Comparison of ENCODE assay signal across 10 cellular contexts in genomic region chr4:123976285-123976684, GRCh38.
A peak's percentile ranks its signal among the peaks of the same experiment; 100 is the strongest.
DNase-seq lines count a peak whose midpoint lies in the region; ATAC-seq and TF ChIP-seq lines count a peak whose summit lies in the region.
"Had no signal": no experiment of that assay in that cellular context is flagged by ENCODE, and none has a peak within 500 bp of the region (broad histone marks: within the 10 kb centered on the region; RNA-seq: fewer than 3 reads in every experiment).

No MANE protein-coding gene starts in this region.

- no peaks in the 10 kb centered on the region for H3K79me2 ChIP-seq in neural cell (replicated peaks; ENCODE audit: insufficient read depth, low read length)

- no peak overlapping the region for H3K27ac Mint-ChIP-seq in natural killer cell treated with Interleukin-12 subunit alpha and Interleukin-12 subunit beta and Interleukin-15 and Interleukin-18, amount 100 ng/mL, for 72 hours
- H3K27ac Mint-ChIP-seq: HFFc6 had no signal

- H3K4me3 Mint-ChIP-seq in natural killer cell treated with Interleukin-12 subunit alpha and Interleukin-12 subunit beta and Interleukin-15 and Interleukin-18, amount 100 ng/mL, for 72 hours, result no peak overlapping the region
- H3K4me3 Mint-ChIP-seq: HFFc6 had no signal

- H3K4me3 ChIP-seq in neural cell (ENCODE audit: low read length), result peak overlapping the region; percentile 28

- peaks cover 6% of the 10 kb centered on the region for H3F3A ChIP-seq in neural cell (ENCODE audit: insufficient read depth, low read length, poor library complexity, severe bottlenecking)

- H4K20me1 ChIP-seq in neural cell (ENCODE audit: insufficient read depth), result no peaks in the 10 kb centered on the region

- no peak for TF ChIP-seq CTCF in neural cell (IDR thresholded peaks at IDR 0.05; ENCODE audit: poor library complexity, severe bottlenecking)

- ATAC-seq in GM18870 (IDR thresholded peaks at IDR 0.05; ENCODE audit: unreplicated experiment) (peak; percentile 63), GM19467 (IDR thresholded peaks at IDR 0.05; ENCODE audit: unreplicated experiment) (no peak)
- ATAC-seq in natural killer cell treated with Interleukin-12 subunit alpha and Interleukin-12 subunit beta and Interleukin-15 and Interleukin-18, amount 100 ng/mL, for 72 hours, result no peak

- no peaks in the 10 kb centered on the region for H3K27me3 Mint-ChIP-seq in natural killer cell treated with Interleukin-12 subunit alpha and Interleukin-12 subunit beta and Interleukin-15 and Interleukin-18, amount 100 ng/mL, for 72 hours

- peak; percentile 39 for DNase-seq in NCI-H1436 (lab: John Stamatoyannopoulos, UW)
- peak; percentile 66 to 84 for DNase-seq in dermis microvascular lymphatic vessel endothelial cell (ENCODE audit: low read depth in 2 of 2)
- DNase-seq in activated CD8-positive, alpha-beta memory T cell treated with anti-CD3 and anti-CD28 coated beads for 24 hours, result no peak
- DNase-seq in natural killer cell treated with Interleukin-12 subunit alpha and Interleukin-12 subunit beta and Interleukin-15 and Interleukin-18, amount 100 ng/mL, for 72 hours (ENCODE audit: low spot score), result no peak
- DNase-seq in NCI-H524 treated with DMSO at 0.1 percent for 48 hours (lab: John Stamatoyannopoulos, UW), result no peak
- DNase-seq: activated CD4-positive, alpha-beta T cell treated with anti-CD3 and anti-CD28 coated beads for 4 hours; HFFc6 had no signal

- H3K36me3 Mint-ChIP-seq in natural killer cell treated with Interleukin-12 subunit alpha and Interleukin-12 subunit beta and Interleukin-15 and Interleukin-18, amount 100 ng/mL, for 72 hours, result no peaks in the 10 kb centered on the region

- TF ChIP-seq EP300 in neural cell (conservative IDR thresholded peaks at IDR 0.05; ENCODE audit: poor library complexity, severe bottlenecking), result peak; percentile 46

- H3K4me1 Mint-ChIP-seq in natural killer cell treated with Interleukin-12 subunit alpha and Interleukin-12 subunit beta and Interleukin-15 and Interleukin-18, amount 100 ng/mL, for 72 hours (ENCODE audit: low read depth in 2 of 2), result no peaks in the 10 kb centered on the region

- H3K9me3 ChIP-seq in neural cell (ENCODE audit: low read length), result no peaks in the 10 kb centered on the region

- H2AFZ ChIP-seq in neural cell (ENCODE audit: low read depth, low read length), result no peak overlapping the region

- H3K27ac ChIP-seq in neural cell (ENCODE audit: low read length), result peak overlapping the region; percentile 55

- no peaks in the 10 kb centered on the region for H3K27me3 ChIP-seq in neural cell (ENCODE audit: insufficient read depth, low read depth, low read length)

- H3K36me3 ChIP-seq in neural cell (ENCODE audit: insufficient read depth, low read length), result no peaks in the 10 kb centered on the region

- peaks cover 2% of the 10 kb centered on the region for H3K9me3 Mint-ChIP-seq in natural killer cell treated with Interleukin-12 subunit alpha and Interleukin-12 subunit beta and Interleukin-15 and Interleukin-18, amount 100 ng/mL, for 72 hours

- no peak for TF ChIP-seq RAD21 in neural cell (conservative IDR thresholded peaks at IDR 0.05)

- H3K9ac ChIP-seq in neural cell (ENCODE audit: low read length), result no peak overlapping the region

- H3K4me2 ChIP-seq in neural cell (ENCODE audit: low read length), result peak overlapping the region; percentile 23

- no peaks in the 10 kb centered on the region for H3K9me2 ChIP-seq in neural cell (ENCODE audit: insufficient read depth, low read length)

TF ChIP-seq in neural cell, 6 proteins besides CTCF, POLR2A, EP300 and RAD21:
- TF ChIP-seq REST (IDR thresholded peaks at IDR 0.05; ENCODE audit: borderline replicate concordance) (no peak), EZH2 (IDR thresholded peaks at IDR 0.05; ENCODE audit: borderline replicate concordance, insufficient read depth, low read length, poor library complexity, severe bottlenecking) (no peak), TAF1 (IDR thresholded peaks at IDR 0.05; ENCODE audit: low read depth) (no peak), MXI1 (conservative IDR thresholded peaks at IDR 0.05; ENCODE audit: poor library complexity, severe bottlenecking) (no peak), SMC3 (conservative IDR thresholded peaks at IDR 0.05; ENCODE audit: poor library complexity) (peak; percentile 14), POLR2AphosphoS5 (IDR thresholded peaks at IDR 0.05) (peak; percentile 82)

Comparison
In these comparisons a context has a peak if more than half of its experiments do, and no peak if none do; other contexts are left out.
1. DNase-seq: peak in NCI-H1436 (single experiment) and dermis microvascular lymphatic vessel endothelial cell (2 of 2); none in activated CD8-positive, alpha-beta memory T cell treated with anti-CD3 and anti-CD28 coated beads for 24 hours (single experiment), natural killer cell treated with Interleukin-12 subunit alpha and Interleukin-12 subunit beta and Interleukin-15 and Interleukin-18, amount 100 ng/mL, for 72 hours (single experiment) and NCI-H524 treated with DMSO at 0.1 percent for 48 hours (single experiment).